ENCODE assay signal across 29 cellular contexts in the genomic region with DNA sequence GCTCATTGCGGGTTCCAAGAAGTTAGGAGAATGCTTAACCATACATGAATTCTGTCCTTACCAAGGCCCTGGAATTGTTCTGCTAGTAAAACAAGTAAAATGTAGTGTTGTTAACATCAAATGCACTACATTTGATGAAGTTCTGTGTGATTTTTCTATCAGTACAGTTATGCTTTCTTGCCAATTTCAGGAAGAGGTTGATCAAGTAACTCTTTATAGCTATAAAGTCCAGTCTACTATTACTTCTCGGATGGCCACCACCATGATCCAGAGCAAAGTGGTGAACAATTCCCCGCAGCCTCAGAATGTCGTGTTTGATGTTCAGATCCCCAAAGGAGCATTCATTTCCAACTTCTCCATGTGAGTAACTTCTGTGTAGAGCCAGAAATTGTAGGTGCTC. TPM values are rescaled to one million over a fixed set of nuclear protein-coding genes. Genes with fewer than 3 reads are reported as not detected.
"Had no signal": no experiment of that assay in that cellular context is flagged by ENCODE, and none has a peak within 500 bp of the region (broad histone marks: within the 10 kb centered on the region; RNA-seq: fewer than 3 reads in every experiment).

No MANE protein-coding gene starts in this region.

- H3K36me3 ChIP-seq: stomach, suprapubic skin, thoracic aorta, thyroid gland, tibial artery, tibial nerve, transverse colon, upper lobe of left lung, upper lobe of right lung, uterus, vagina had no signal

- ATAC-seq: stimulated activated effector memory CD8-positive, alpha-beta T cell treated with anti-CD3 and anti-CD28 coated beads, Interleukin-12 subunit alpha, Interleukin-12 subunit beta, amount 100 ng/mL, for 72 hours; stimulated activated memory B cell treated with anti-CD40 and anti-IgM and Interleukin-4, amounts not matched to agents 10 μg/mL and 1 μg/mL and 100 μg/mL, for 72 hours; stimulated activated naive B cell treated with anti-CD40 and anti-IgM and Interleukin-4, amounts not matched to agents 10 μg/mL and 1 μg/mL and 100 μg/mL, for 72 hours; stimulated activated naive CD8-positive, alpha-beta T cell treated with anti-CD3 and anti-CD28 coated beads, Interleukin-15, amount 100 ng/mL, for 72 hours; stimulated activated naive CD8-positive, alpha-beta T cell treated with anti-CD3 and anti-CD28 coated beads, Interleukin-15, Interleukin-2, amounts not matched to agents 100 U/mL and 50 U/mL, for 24 hours; upper lobe of right lung had no signal

- H3K27ac ChIP-seq: stomach, suprapubic skin, testis, thoracic aorta, thyroid gland, tibial artery, tibial nerve, transverse colon, upper lobe of left lung, upper lobe of right lung, uterus, vagina had no signal

- FAIRE-seq: urothelium cell line had no signal

- H3K9me3 ChIP-seq: stomach, suprapubic skin, testis, thoracic aorta, thyroid gland, tibial artery, tibial nerve, transverse colon, upper lobe of left lung, upper lobe of right lung, uterus, vagina had no signal

- H3K27me3 ChIP-seq: testis, thyroid gland, tibial artery, upper lobe of left lung, upper lobe of right lung, uterus, vagina had no signal

- H3K4me1 ChIP-seq: stomach, suprapubic skin, testis, thyroid gland, tibial artery, tibial nerve, transverse colon, upper lobe of left lung, upper lobe of right lung, uterus, vagina had no signal

- H3K4me3 ChIP-seq: stomach, suprapubic skin, testis, thoracic aorta, thyroid gland, tibial artery, tibial nerve, transverse colon, upper lobe of left lung, upper lobe of right lung, uterus, vagina had no signal

- DNase-seq: stimulated activated CD4-positive, alpha-beta T cell treated with anti-CD3 and anti-CD28 coated beads, Interleukin-2, amount 100 ng/mL, for 48 hours; stimulated activated CD4-positive, alpha-beta T cell treated with anti-CD3 and anti-CD28 coated beads, Interleukin-4, amount 100 ng/mL, for 1 hour; stimulated activated CD4-positive, alpha-beta T cell treated with anti-CD3 and anti-CD28 coated beads, Interleukin-4, amount 100 ng/mL, for 24 hours; stimulated activated CD4-positive, alpha-beta T cell treated with anti-CD3 and anti-CD28 coated beads, Interleukin-4, amount 100 ng/mL, for 4 hours; stimulated activated CD8-positive, alpha-beta memory T cell treated with anti-CD3 and anti-CD28 coated beads, Interleukin-4, amount 100 ng/mL, for 48 hours; stimulated activated naive B cell treated with anti-CD40 and anti-IgM and Interleukin-4, amounts not matched to agents 10 μg/mL and 1 μg/mL and 100 μg/mL, for 72 hours; stimulated activated naive CD4-positive, alpha-beta T cell; stimulated activated naive CD4-positive, alpha-beta T cell treated with Interleukin-2 at 50 U/mL for 16 hours; stimulated activated naive CD8-positive, alpha-beta T cell treated with anti-CD3 and anti-CD28 coated beads, Interleukin-15, amount 100 ng/mL, for 72 hours; stimulated activated naive CD8-positive, alpha-beta T cell treated with anti-CD3 and anti-CD28 coated beads, Interleukin-15, Interleukin-2, amounts not matched to agents 100 U/mL and 50 U/mL, for 24 hours; stomach; substantia nigra; testis; thyroid gland; tibial artery; transverse colon; trophoblast cell; upper lobe of left lung; upper lobe of right lung; uterus had no signal

RNA-seq across cellular contexts. Expression of gene ITIH2, which starts 5.7 kb away (rescaled TPM):
- total RNA-seq: subcutaneous adipose tissue, thoracic aorta, thyroid gland, tibial nerve, transverse colon, ureter, vagina had no signal
